In genomic region chr12:68231229-68231628, GRCh38 we compare ENCODE assay signal across 1 cellular context.
TF ChIP-seq lines count a peak whose summit lies in the region.

No MANE protein-coding gene starts in this region.

TF ChIP-seq in GM12878, 131 proteins besides CTCF, POLR2A, EP300 and RAD21 (continued from another document):
- TF ChIP-seq PKNOX1 (IDR thresholded peaks at IDR 0.05) (no peak), IRF4 (IDR thresholded peaks at IDR 0.05; ENCODE audit: low read depth, low read length) (peak; percentile 67; the same call in 1 of the 2 replicates), ATF7 (IDR thresholded peaks at IDR 0.05; ENCODE audit: low read depth) (no peak), CEBPB (IDR thresholded peaks at IDR 0.05; ENCODE audit: borderline replicate concordance in 1 of 2, low read depth in 2 of 2, low read length in 2 of 2) (no peak), HCFC1 (IDR thresholded peaks at IDR 0.05; ENCODE audit: low read length) (no peak), HDAC6 (IDR thresholded peaks at IDR 0.05; ENCODE audit: unreplicated experiment) (no peak), NR2F1 (conservative IDR thresholded peaks at IDR 0.05) (no peak), JUND (IDR thresholded peaks at IDR 0.05; ENCODE audit: low read depth, low read length) (no peak), NRF1 (conservative IDR thresholded peaks at IDR 0.05; ENCODE audit: low read depth, low read length) (no peak), NFYA (IDR thresholded peaks at IDR 0.05; ENCODE audit: borderline replicate concordance, low read depth, low read length) (no peak), MEF2B (IDR thresholded peaks at IDR 0.05; ENCODE audit: partially characterized antibody, poor library complexity, severe bottlenecking) (no peak), TARDBP (IDR thresholded peaks at IDR 0.05; ENCODE audit: borderline replicate concordance) (no peak), SMARCA5 (IDR thresholded peaks at IDR 0.05) (no peak), CHD2 (IDR thresholded peaks at IDR 0.05; ENCODE audit: borderline replicate concordance, low read depth, low read length) (no peak), NR2C2 (IDR thresholded peaks at IDR 0.05; ENCODE audit: borderline replicate concordance, control insufficient read depth, insufficient read length, low read depth) (no peak), MTA3 (IDR thresholded peaks at IDR 0.05; ENCODE audit: borderline replicate concordance, low read length) (no peak), HDAC2 (IDR thresholded peaks at IDR 0.05) (no peak), NR2C1 (IDR thresholded peaks at IDR 0.05) (no peak), SMAD5 (IDR thresholded peaks at IDR 0.05; ENCODE audit: low read depth) (no peak), IKZF2 (IDR thresholded peaks at IDR 0.05) (0 out of 4 replicates have a peak, but pooled peaks of 1 of the 2 experiments have one; percentile 18), SIX5 (IDR thresholded peaks at IDR 0.05; ENCODE audit: low read depth, low read length, severe bottlenecking) (no peak), ZNF274 (IDR thresholded peaks at IDR 0.05; ENCODE audit: insufficient read depth, insufficient read length) (no peak), CHD4 (IDR thresholded peaks at IDR 0.05) (no peak), ZNF207 (IDR thresholded peaks at IDR 0.05; ENCODE audit: borderline replicate concordance) (no peak), SPI1 (IDR thresholded peaks at IDR 0.05; ENCODE audit: borderline replicate concordance, insufficient read depth, low read depth, low read length) (peak; percentile 58), RBBP5 (conservative IDR thresholded peaks at IDR 0.05) (no peak), REST (IDR thresholded peaks at IDR 0.05; ENCODE audit: low read depth, low read length) (no peak), JUNB (IDR thresholded peaks at IDR 0.05) (peak; percentile 71), PAX8 (IDR thresholded peaks at IDR 0.05) (no peak), RUNX3 (IDR thresholded peaks at IDR 0.05; ENCODE audit: low read length) (no peak), MTA2 (IDR thresholded peaks at IDR 0.05; ENCODE audit: low read depth) (no peak), EGR1 (IDR thresholded peaks at IDR 0.05; ENCODE audit: borderline replicate concordance in 1 of 2, low read depth in 2 of 2, low read length in 2 of 2) (no peak), ZBTB4 (CRISPR knock-in tag; IDR thresholded peaks at IDR 0.05) (no peak), YBX1 (IDR thresholded peaks at IDR 0.05) (no peak)
- TF ChIP-seq, protein P1, sequence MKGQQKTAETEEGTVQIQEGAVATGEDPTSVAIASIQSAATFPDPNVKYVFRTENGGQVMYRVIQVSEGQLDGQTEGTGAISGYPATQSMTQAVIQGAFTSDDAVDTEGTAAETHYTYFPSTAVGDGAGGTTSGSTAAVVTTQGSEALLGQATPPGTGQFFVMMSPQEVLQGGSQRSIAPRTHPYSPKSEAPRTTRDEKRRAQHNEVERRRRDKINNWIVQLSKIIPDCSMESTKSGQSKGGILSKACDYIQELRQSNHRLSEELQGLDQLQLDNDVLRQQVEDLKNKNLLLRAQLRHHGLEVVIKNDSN (IDR thresholded peaks at IDR 0.05; ENCODE audit: borderline replicate concordance, extremely low read length, insufficient read depth, low read depth, low read length): no peak
- TF ChIP-seq, protein P2, sequence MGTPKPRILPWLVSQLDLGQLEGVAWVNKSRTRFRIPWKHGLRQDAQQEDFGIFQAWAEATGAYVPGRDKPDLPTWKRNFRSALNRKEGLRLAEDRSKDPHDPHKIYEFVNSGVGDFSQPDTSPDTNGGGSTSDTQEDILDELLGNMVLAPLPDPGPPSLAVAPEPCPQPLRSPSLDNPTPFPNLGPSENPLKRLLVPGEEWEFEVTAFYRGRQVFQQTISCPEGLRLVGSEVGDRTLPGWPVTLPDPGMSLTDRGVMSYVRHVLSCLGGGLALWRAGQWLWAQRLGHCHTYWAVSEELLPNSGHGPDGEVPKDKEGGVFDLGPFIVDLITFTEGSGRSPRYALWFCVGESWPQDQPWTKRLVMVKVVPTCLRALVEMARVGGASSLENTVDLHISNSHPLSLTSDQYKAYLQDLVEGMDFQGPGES (IDR thresholded peaks at IDR 0.05): no peak
- TF ChIP-seq, protein P3, sequence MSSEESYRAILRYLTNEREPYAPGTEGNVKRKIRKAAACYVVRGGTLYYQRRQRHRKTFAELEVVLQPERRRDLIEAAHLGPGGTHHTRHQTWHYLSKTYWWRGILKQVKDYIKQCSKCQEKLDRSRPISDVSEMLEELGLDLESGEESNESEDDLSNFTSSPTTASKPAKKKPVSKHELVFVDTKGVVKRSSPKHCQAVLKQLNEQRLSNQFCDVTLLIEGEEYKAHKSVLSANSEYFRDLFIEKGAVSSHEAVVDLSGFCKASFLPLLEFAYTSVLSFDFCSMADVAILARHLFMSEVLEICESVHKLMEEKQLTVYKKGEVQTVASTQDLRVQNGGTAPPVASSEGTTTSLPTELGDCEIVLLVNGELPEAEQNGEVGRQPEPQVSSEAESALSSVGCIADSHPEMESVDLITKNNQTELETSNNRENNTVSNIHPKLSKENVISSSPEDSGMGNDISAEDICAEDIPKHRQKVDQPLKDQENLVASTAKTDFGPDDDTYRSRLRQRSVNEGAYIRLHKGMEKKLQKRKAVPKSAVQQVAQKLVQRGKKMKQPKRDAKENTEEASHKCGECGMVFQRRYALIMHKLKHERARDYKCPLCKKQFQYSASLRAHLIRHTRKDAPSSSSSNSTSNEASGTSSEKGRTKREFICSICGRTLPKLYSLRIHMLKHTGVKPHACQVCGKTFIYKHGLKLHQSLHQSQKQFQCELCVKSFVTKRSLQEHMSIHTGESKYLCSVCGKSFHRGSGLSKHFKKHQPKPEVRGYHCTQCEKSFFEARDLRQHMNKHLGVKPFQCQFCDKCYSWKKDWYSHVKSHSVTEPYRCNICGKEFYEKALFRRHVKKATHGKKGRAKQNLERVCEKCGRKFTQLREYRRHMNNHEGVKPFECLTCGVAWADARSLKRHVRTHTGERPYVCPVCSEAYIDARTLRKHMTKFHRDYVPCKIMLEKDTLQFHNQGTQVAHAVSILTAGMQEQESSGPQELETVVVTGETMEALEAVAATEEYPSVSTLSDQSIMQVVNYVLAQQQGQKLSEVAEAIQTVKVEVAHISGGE (CRISPR knock-in tag; IDR thresholded peaks at IDR 0.05): no peak
- TF ChIP-seq, protein P4, sequence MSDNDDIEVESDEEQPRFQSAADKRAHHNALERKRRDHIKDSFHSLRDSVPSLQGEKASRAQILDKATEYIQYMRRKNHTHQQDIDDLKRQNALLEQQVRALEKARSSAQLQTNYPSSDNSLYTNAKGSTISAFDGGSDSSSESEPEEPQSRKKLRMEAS (IDR thresholded peaks at IDR 0.05; ENCODE audit: low read depth, low read length): no peak
